Comparison of ENCODE assay signal across 13 cellular contexts in genomic region chr3:16103472-16103871, GRCh38.
DNase-seq lines count a peak whose midpoint lies in the region; ATAC-seq, FAIRE-seq and TF ChIP-seq lines count a peak whose summit lies in the region.
"Had no signal": no experiment of that assay in that cellular context is flagged by ENCODE, and none has a peak within 500 bp of the region (broad histone marks: within the 10 kb centered on the region; RNA-seq: fewer than 3 reads in every experiment).

No MANE protein-coding gene starts in this region.

- 76% methylated on average over 3 of the region's 3 CpGs for WGBS in lung, 2 donors

- H3K4me3 ChIP-seq in lung, result no peak overlapping the region

- ATAC-seq in lung (ENCODE audit: insufficient read depth, low FRiP score), result peak; percentile 39
- no peak for ATAC-seq in GM21529 (IDR thresholded peaks at IDR 0.05; ENCODE audit: unreplicated experiment)
- ATAC-seq in HG03175 (IDR thresholded peaks at IDR 0.05; ENCODE audit: unreplicated experiment), result no peak
- ATAC-seq: effector memory CD8-positive, alpha-beta T cell had no signal

- no peaks in the 10 kb centered on the region for H3K36me3 ChIP-seq in lung (ENCODE audit: control insufficient read depth in 2 of 2, insufficient read depth in 2 of 2, low read length in 2 of 2)

- no peak for TF ChIP-seq CTCF in lung (IDR thresholded peaks at IDR 0.05; ENCODE audit: control extremely low read depth, extremely low read depth)

- no peaks in the 10 kb centered on the region for H3K4me1 ChIP-seq in lung (ENCODE audit: control insufficient read depth in 2 of 2, insufficient read depth in 2 of 2, low read length in 2 of 2)

- H3K27me3 ChIP-seq in lung (ENCODE audit: control insufficient read depth, insufficient read depth), result no peaks in the 10 kb centered on the region

- H3K27ac ChIP-seq in lung (ENCODE audit: low read depth in 1 of 2, low read length in 1 of 2), result peak overlapping the region in 1 of 2 donors; percentile 25
- H3K27ac ChIP-seq: HL-60 had no signal

- H3K9me3 ChIP-seq in lung (ENCODE audit: control insufficient read depth in 2 of 2, insufficient read depth in 1 of 2, low read length in 1 of 2), result no peaks in the 10 kb centered on the region

- FAIRE-seq in urothelium cell line (lab: Jason Lieb, UNC), result no peak

- DNase-seq in LHCN-M2 (ENCODE audit: low read depth), result peak; percentile 63
- DNase-seq in dedifferentiated amniotic fluid mesenchymal stem cell (ENCODE audit: extremely low spot score), result peak; percentile 50
- DNase-seq in lung (ENCODE audit: low spot score), result no peak
- DNase-seq in urothelium cell line (ENCODE audit: low spot score), result peak; percentile 46
- DNase-seq in NCI-H187 (lab: John Stamatoyannopoulos, UW), result no peak
- DNase-seq: activated CD4-positive, alpha-beta memory T cell treated with anti-CD3 and anti-CD28 coated beads for 36 hours; effector memory CD8-positive, alpha-beta T cell; naive B cell; stimulated activated CD4-positive, alpha-beta T cell treated with anti-CD3 and anti-CD28 coated beads, Interleukin-12 subunit alpha, Interleukin-12 subunit beta, amount 100 ng/mL, for 4 hours; SW 1271 had no signal

Comparison
In these comparisons a context has a peak if more than half of its experiments do, and no peak if none do; other contexts are left out.
1. DNase-seq: peak in LHCN-M2 (single experiment), dedifferentiated amniotic fluid mesenchymal stem cell (single experiment) and urothelium cell line (single experiment); none in lung (single experiment) and NCI-H187 (0 of 2).